Comparison of ENCODE assay signal across 17 cellular contexts in genomic region chr3:54271118-54271517, GRCh38.
DNase-seq lines count a peak whose midpoint lies in the region; ATAC-seq lines count a peak whose summit lies in the region.
"Had no signal": no experiment of that assay in that cellular context is flagged by ENCODE, and none has a peak within 500 bp of the region (broad histone marks: within the 10 kb centered on the region; RNA-seq: fewer than 3 reads in every experiment).

No MANE protein-coding gene starts in this region.

- no peak for ATAC-seq in GM18870 (IDR thresholded peaks at IDR 0.05; ENCODE audit: unreplicated experiment)
- ATAC-seq: HepG2 had no signal

- in situ Hi-C loops in G401 (cut with HindIII; ENCODE audit: low sequenced_read_pairs): no loop called here

- DNase-seq in NCI-H146 (lab: John Stamatoyannopoulos, UW) (peak; percentile 8), NCI-H146 treated with DMSO at 0.1 percent for 48 hours (lab: John Stamatoyannopoulos, UW; ENCODE audit: unreplicated experiment) (no peak), G401 (ENCODE audit: low spot score) (peak; percentile 47), NCI-H69 (lab: John Stamatoyannopoulos, UW) (peak; percentile 34), DMS53 (lab: John Stamatoyannopoulos, UW) (no peak)
- DNase-seq in NK-92 treated with Interleukin-12 subunit alpha and Interleukin-12 subunit beta, amount 100 ng/mL, for 24 hours (lab: John Stamatoyannopoulos, UW): no peak
- DNase-seq: 8988T; Calu3; CD4-positive, CD25-positive, alpha-beta regulatory T cell; DMS153; DND-41; GF-D8; HCEC 1CT had no signal

- peak overlapping the region; percentile 29 for H3K27ac ChIP-seq in cingulate gyrus (ENCODE audit: low read depth, low read length)
- H3K27ac ChIP-seq: BLaER1 treated with 17β-estradiol and CSF1 and Interleukin-3, amounts not matched to agents 10 nM and 100 nM had no signal

Comparison
In these comparisons a context has a peak if more than half of its experiments do, and no peak if none do; other contexts are left out.
1. DNase-seq: peak in NCI-H146 (single experiment), G401 (single experiment) and NCI-H69 (single experiment); none in NCI-H146 treated with DMSO at 0.1 percent for 48 hours (single experiment), DMS53 (single experiment) and NK-92 treated with Interleukin-12 subunit alpha and Interleukin-12 subunit beta, amount 100 ng/mL, for 24 hours (single experiment).